Comparison of ENCODE assay signal across 16 cellular contexts in genomic region chr18:31507124-31507523, GRCh38. TPM values are rescaled to one million over a fixed set of nuclear protein-coding genes. Genes with fewer than 3 reads are reported as not detected.
"Had no signal": no experiment of that assay in that cellular context is flagged by ENCODE, and none has a peak within 500 bp of the region (broad histone marks: within the 10 kb centered on the region; RNA-seq: fewer than 3 reads in every experiment).

No MANE protein-coding gene starts in this region.

RNA-seq across cellular contexts. Expression of gene DSG3, which starts 59.6 kb away (rescaled TPM):
- total RNA-seq: activated naive CD4-positive, alpha-beta T cell treated with anti-CD3 and anti-CD28 coated beads for 36 hours; activated naive CD4-positive, alpha-beta T cell treated with anti-CD3 and anti-CD28 coated beads, Interleukin-2, amount 50 U/mL, for 72 hours; activated naive CD8-positive, alpha-beta T cell treated with anti-CD3 and anti-CD28 coated beads for 36 hours; activated naive CD8-positive, alpha-beta T cell treated with anti-CD3 and anti-CD28 coated beads, Interleukin-2, amount 10 ng/mL, durations not matched to agents 7 days and 5 days; activated T-cell treated with anti-CD3 and anti-CD28 coated beads, Interleukin-2, amount 50 U/mL, for 4 hours; activated T-cell treated with anti-CD3 and anti-CD28 coated beads, Interleukin-2, amount 50 U/mL, for 72 hours; activated T-helper 1 cell treated with anti-CD3 and anti-CD28 coated beads, Interleukin-12 subunit alpha, Interleukin-12 subunit beta, Interleukin-2, Interleukin-4 antibody, amounts not matched to agents 30 ng/mL and 10 ng/mL and 1 ng/mL, durations not matched to agents 14 hours and 24 hours and 36 hours; activated T-helper 17 cell treated with anti-CD3 and anti-CD28 coated beads, Interleukin-2, amount 50 U/mL, for 72 hours; activated T-helper 2 cell treated with anti-CD3 and anti-CD28 coated beads, Interferon-gamma antibody, Interleukin-2, Interleukin-4, amounts not matched to agents 10 μg/mL and 5 μg/mL and 100 μg/mL, durations not matched to agents 14 hours and 24 hours and 36 hours; aorta; ascending aorta; body of pancreas; cardiac muscle cell; cardiac septum; cerebellum; chondrocyte had no signal
